7 cellular contexts compared by ENCODE assay signal in the genomic region with DNA sequence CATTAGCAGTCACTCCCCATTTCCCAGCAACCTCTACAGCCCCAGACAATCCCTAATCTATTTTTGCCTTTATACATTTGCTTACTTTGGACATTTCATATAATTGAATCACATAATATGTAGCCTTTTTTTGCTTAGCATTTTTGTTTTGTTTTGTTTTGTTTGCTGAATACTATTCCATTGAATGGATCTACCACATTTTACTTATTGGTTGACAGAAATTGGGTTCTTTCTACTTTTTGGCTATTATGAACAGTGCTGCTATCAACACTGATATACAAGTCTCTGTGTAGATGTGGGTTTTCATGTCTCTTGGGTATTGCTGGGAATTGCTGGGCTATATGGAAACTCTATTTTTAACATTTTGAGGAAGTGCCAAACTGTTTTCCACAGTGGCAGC.
"Had no signal": no experiment of that assay in that cellular context is flagged by ENCODE, and none has a peak within 500 bp of the region (broad histone marks: within the 10 kb centered on the region; RNA-seq: fewer than 3 reads in every experiment).

No MANE protein-coding gene starts in this region.

- H3K27ac ChIP-seq: HL-60 had no signal

- H3K4me1 Mint-ChIP-seq: IgD-negative memory B cell had no signal

- ATAC-seq: HepG2 had no signal

- H3K27me3 Mint-ChIP-seq: IgD-negative memory B cell had no signal

- FAIRE-seq: HepG2, HTR-8/SVneo had no signal

- H3K4me3 Mint-ChIP-seq: IgD-negative memory B cell had no signal

- DNase-seq: IMR-90, KBM-7, KG1 had no signal

- H3K27ac Mint-ChIP-seq: IgD-negative memory B cell had no signal
